ENCODE assay signal across 1 cellular context in the genomic region with DNA sequence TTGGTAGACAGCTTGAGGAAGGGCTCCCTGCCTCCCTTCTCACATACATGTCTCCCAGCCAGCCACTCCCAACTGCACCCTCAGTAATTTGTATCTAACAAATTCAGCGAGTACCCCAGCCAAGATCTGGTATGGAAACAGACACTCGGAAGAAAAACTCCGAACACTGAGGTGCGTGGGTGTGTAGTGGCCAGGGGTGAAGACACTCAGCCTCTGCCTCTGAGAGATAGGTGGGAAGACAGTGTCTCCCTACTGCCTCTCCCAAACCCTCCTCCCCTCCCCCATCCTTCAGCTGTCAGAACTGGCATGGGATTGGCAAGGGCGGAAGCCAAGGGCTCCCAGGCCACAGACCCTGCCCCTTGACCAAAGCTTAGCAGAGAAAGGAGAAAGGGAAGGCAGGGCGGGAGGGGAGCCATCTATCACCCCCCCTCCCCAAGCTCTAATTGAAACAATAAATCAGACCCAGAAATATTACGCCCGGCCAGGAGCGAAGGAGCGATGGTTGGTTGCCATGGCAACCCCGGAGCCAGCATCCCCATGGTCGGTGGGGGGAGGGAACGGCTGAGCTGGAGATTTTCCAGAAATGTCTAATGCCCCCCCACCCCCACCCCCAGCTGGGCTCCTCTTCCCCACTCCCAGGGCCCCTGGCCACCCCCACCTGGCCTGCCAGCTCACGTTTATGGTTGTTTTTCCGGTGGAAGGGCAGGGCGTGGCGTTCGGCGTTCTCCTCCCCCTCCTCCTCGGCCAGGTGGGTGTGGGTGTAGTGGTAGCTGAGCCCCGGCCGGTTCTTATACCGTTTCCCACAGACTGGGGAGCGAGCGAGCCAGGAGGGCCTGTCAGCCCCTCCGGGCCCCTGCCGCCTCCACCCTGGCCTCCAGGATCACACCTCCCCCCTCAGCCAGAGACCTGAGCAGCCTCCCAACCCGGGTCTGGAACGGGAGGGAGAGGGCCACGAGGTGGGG.
TF ChIP-seq lines count a peak whose summit lies in the region.

No MANE protein-coding gene starts in this region.

TF ChIP-seq in GM23338, 12 proteins besides CTCF, POLR2A, EP300 and RAD21 (continued from another document):
- TF ChIP-seq, protein P1, sequence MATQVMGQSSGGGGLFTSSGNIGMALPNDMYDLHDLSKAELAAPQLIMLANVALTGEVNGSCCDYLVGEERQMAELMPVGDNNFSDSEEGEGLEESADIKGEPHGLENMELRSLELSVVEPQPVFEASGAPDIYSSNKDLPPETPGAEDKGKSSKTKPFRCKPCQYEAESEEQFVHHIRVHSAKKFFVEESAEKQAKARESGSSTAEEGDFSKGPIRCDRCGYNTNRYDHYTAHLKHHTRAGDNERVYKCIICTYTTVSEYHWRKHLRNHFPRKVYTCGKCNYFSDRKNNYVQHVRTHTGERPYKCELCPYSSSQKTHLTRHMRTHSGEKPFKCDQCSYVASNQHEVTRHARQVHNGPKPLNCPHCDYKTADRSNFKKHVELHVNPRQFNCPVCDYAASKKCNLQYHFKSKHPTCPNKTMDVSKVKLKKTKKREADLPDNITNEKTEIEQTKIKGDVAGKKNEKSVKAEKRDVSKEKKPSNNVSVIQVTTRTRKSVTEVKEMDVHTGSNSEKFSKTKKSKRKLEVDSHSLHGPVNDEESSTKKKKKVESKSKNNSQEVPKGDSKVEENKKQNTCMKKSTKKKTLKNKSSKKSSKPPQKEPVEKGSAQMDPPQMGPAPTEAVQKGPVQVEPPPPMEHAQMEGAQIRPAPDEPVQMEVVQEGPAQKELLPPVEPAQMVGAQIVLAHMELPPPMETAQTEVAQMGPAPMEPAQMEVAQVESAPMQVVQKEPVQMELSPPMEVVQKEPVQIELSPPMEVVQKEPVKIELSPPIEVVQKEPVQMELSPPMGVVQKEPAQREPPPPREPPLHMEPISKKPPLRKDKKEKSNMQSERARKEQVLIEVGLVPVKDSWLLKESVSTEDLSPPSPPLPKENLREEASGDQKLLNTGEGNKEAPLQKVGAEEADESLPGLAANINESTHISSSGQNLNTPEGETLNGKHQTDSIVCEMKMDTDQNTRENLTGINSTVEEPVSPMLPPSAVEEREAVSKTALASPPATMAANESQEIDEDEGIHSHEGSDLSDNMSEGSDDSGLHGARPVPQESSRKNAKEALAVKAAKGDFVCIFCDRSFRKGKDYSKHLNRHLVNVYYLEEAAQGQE (IDR thresholded peaks at IDR 0.05; ENCODE audit: unreplicated experiment) = no peak
- TF ChIP-seq NANOG (IDR thresholded peaks at IDR 0.05; ENCODE audit: borderline replicate concordance) = no peak
- TF ChIP-seq ZNF114 (CRISPR knock-in tag; IDR thresholded peaks at IDR 0.05) = no peak
TF ChIP-seq in GM23338: peak in this region for 0.
